In genomic region chr9:124504530-124505005, GRCh38 we compare ENCODE assay signal across 13 cellular contexts. TPM values are rescaled to one million over a fixed set of nuclear protein-coding genes. Genes with fewer than 3 reads are reported as not detected.
A peak's percentile ranks its signal among the peaks of the same experiment; 100 is the strongest.
DNase-seq lines count a peak whose midpoint lies in the region; ATAC-seq lines count a peak whose summit lies in the region.
"Had no signal": no experiment of that assay in that cellular context is flagged by ENCODE, and none has a peak within 500 bp of the region (broad histone marks: within the 10 kb centered on the region; RNA-seq: fewer than 3 reads in every experiment).

No MANE protein-coding gene starts in this region.

- WGBS in right cardiac atrium: under 1% methylated on average over 80 of the region's 81 CpGs

- ATAC-seq in right cardiac atrium: no peak

- intact Hi-C loops in right cardiac atrium (cut with DNase I): no loop called here

- H3K9me3 ChIP-seq in ES-I3 (ENCODE audit: control insufficient read depth, insufficient read depth, low read length) (no peaks in the 10 kb centered on the region), HUES6 (ENCODE audit: control insufficient read depth, insufficient read depth, low read depth, low read length) (no peaks in the 10 kb centered on the region), right cardiac atrium (ENCODE audit: control insufficient read depth, low read length) (no peaks in the 10 kb centered on the region)

- DNase-seq in right cardiac atrium: peak in 1 of 3 donors; percentile 11
- no peak for DNase-seq in EL
- DNase-seq in amniotic stem cell (lab: John Stamatoyannopoulos, UW): no peak
- no peak for DNase-seq in DMS79 (lab: John Stamatoyannopoulos, UW)
- DNase-seq: activated T-cell treated with anti-CD3 and anti-CD28 coated beads for 4 hours; CD4-positive, alpha-beta memory T cell; MM.1S; NCI-H2171; stimulated activated naive CD4-positive, alpha-beta T cell treated with Interleukin-2 at 50 U/mL for 16 hours; T-cell had no signal

- peaks cover 12% of the 10 kb centered on the region; the same call in 1 of the 2 replicates for H3K4me1 ChIP-seq in ES-I3 (ENCODE audit: insufficient read depth, low read length)
- peaks cover 13% of the 10 kb centered on the region; the same call in 1 of the 2 replicates for H3K4me1 ChIP-seq in HUES6 (ENCODE audit: control insufficient read depth, insufficient read depth, low read length)
- H3K4me1 ChIP-seq in right cardiac atrium (ENCODE audit: control insufficient read depth, insufficient read depth, low read length): no peaks in the 10 kb centered on the region
- no peaks in the 10 kb centered on the region for H3K4me1 ChIP-seq in rectal smooth muscle tissue (ENCODE audit: control insufficient read depth, insufficient read depth, low read length)

- H3K27ac ChIP-seq in HUES6 (ENCODE audit: low read depth, low read length) (no peak overlapping the region), right cardiac atrium (ENCODE audit: low read length) (no peak overlapping the region), rectal smooth muscle tissue (ENCODE audit: low read depth, low read length) (no peak overlapping the region)

- peak overlapping the region; percentile 56 for H3K9ac ChIP-seq in ES-I3 (ENCODE audit: low read depth, low read length)
- no peak overlapping the region for H3K9ac ChIP-seq in HUES6 (ENCODE audit: low read length)
- no peak overlapping the region for H3K9ac ChIP-seq in rectal smooth muscle tissue (ENCODE audit: low read length)

- H3K4me3 ChIP-seq in HUES6 (ENCODE audit: low read depth, low read length) (peak overlapping the region; percentile 52), right cardiac atrium (ENCODE audit: low read length) (peak overlapping the region; percentile 37), rectal smooth muscle tissue (ENCODE audit: low read length) (peak overlapping the region; percentile 8)

- no peaks in the 10 kb centered on the region for H3K36me3 ChIP-seq in ES-I3 (ENCODE audit: insufficient read depth, low read length)
- no peaks in the 10 kb centered on the region for H3K36me3 ChIP-seq in HUES6 (ENCODE audit: control insufficient read depth, insufficient read depth, low read length)
- no peaks in the 10 kb centered on the region for H3K36me3 ChIP-seq in rectal smooth muscle tissue (ENCODE audit: control insufficient read depth, insufficient read depth, low read length)

- H3K27me3 ChIP-seq in HUES6 (ENCODE audit: control insufficient read depth, insufficient read depth, low read length) (peaks cover 72% of the 10 kb centered on the region), right cardiac atrium (ENCODE audit: control insufficient read depth, insufficient read depth) (no peaks in the 10 kb centered on the region), rectal smooth muscle tissue (ENCODE audit: control insufficient read depth, insufficient read depth, low read length) (peaks cover 25% of the 10 kb centered on the region)

RNA-seq across cellular contexts. Expression of gene NR5A1, which starts 2.6 kb away (rescaled TPM):
- not detected for total RNA-seq in right cardiac atrium
- polyA plus RNA-seq in right cardiac atrium: not detected
- total RNA-seq: CD4-positive, alpha-beta memory T cell had no signal
- polyA plus RNA-seq: CD4-positive, alpha-beta memory T cell had no signal

RNA-seq across cellular contexts. Expression of gene ADGRD2, which starts 54.3 kb away (rescaled TPM):
- under 1 TPM in 2 of 4 donors, not detected in 2; 0.15 to 0.29 TPM for total RNA-seq in right cardiac atrium
- polyA plus RNA-seq in right cardiac atrium: 0.05 TPM
- total RNA-seq: CD4-positive, alpha-beta memory T cell; T-cell had no signal
- polyA plus RNA-seq: CD4-positive, alpha-beta memory T cell had no signal
